8 cellular contexts compared by ENCODE assay signal in genomic region chr12:49707812-49708147, GRCh38. TPM values are rescaled to one million over a fixed set of nuclear protein-coding genes. Genes with fewer than 3 reads are reported as not detected.
DNase-seq lines count a peak whose midpoint lies in the region; ATAC-seq, FAIRE-seq and TF ChIP-seq lines count a peak whose summit lies in the region.

No MANE protein-coding gene starts in this region.

- H4K5ac ChIP-seq in H1 (ENCODE audit: insufficient read length, low read depth, low read length) = no peak overlapping the region

- H3K14ac ChIP-seq in H1 (ENCODE audit: insufficient read length) = no peak overlapping the region

- peak overlapping the region; percentile 78; the same call in 1 of the 2 replicates for H2AFZ ChIP-seq in H1 (ENCODE audit: low read length)

- WGBS in H1 (ENCODE audit: extremely low coverage in 1 of 2, insufficient coverage in 1 of 2, insufficient read length in 1 of 2, insufficient replicate concordance in 2 of 2, low coverage in 1 of 2, low lambda C conversion rate in 2 of 2, missing lambda C conversion rate in 1 of 2), 2 experiments = 64% methylated on average over 11 of the region's 11 CpGs; no CpG with 5 or more reads in 1 of the 2 experiments

- POLR2A ChIA-PET in activated CD4-positive, alpha-beta T cell treated with anti-CD3 and anti-CD28 coated beads, Interleukin-2, amount 10 ng/mL, durations not matched to agents 7 days and 5 days (lab: Charles Lee) = no interaction called here
- POLR2A ChIA-PET in RWPE1 (lab: Yijun Ruan, JAX; ENCODE audit: low non-redundant PET) = no interaction called here
- POLR2A ChIA-PET in H1 (lab: Charles Lee; ENCODE audit: partially characterized antibody) = interaction anchor here (0.7 to 6.2 kb wide), 8 partner anchors 11 to 70 kb away, joined by 3 to 34 read pairs (median 5); partner anchors contain the start of gene TMBIM6

- no peak overlapping the region for H2BK20ac ChIP-seq in H1 (ENCODE audit: low read length)

- TF ChIP-seq EP300 in H1 (IDR thresholded peaks at IDR 0.05; ENCODE audit: borderline replicate concordance in 1 of 2, low read depth in 2 of 2, low read length in 2 of 2) = no peak

- no peak for TF ChIP-seq POLR2A in H1 (IDR thresholded peaks at IDR 0.05; ENCODE audit: control extremely low read depth in 1 of 2, low read depth in 2 of 2, low read length in 2 of 2)

- H3K27ac ChIP-seq in RWPE1 (no peak overlapping the region), H1 (ENCODE audit: low read depth, low read length) (no peak overlapping the region)

- no peak overlapping the region for H2BK120ac ChIP-seq in H1 (replicated peaks; ENCODE audit: low read depth, low read length)

- no peaks in the 10 kb centered on the region for H3K9me3 ChIP-seq in H1 (ENCODE audit: insufficient read depth in 2 of 2, low read depth in 1 of 2, low read length in 1 of 2)
- H3K9me3 ChIP-seq in skeletal muscle satellite cell (replicated peaks; ENCODE audit: low read length) = no peaks in the 10 kb centered on the region

- H3K4me1 ChIP-seq in H1 (replicated peaks in 1 of 4; ENCODE audit: control insufficient read depth in 3 of 4, insufficient read depth in 4 of 4, low read length in 3 of 4) = peaks cover 3 to 23% (median 8%) of the 10 kb centered on the region in 4 experiments
- H3K4me1 ChIP-seq in skeletal muscle satellite cell (ENCODE audit: control insufficient read depth, insufficient read depth, low read length) = peaks cover 35% of the 10 kb centered on the region

- no peak for TF ChIP-seq RAD21 in H1 (IDR thresholded peaks at IDR 0.05 in 1 of 2, conservative IDR thresholded peaks at IDR 0.05 in 1 of 2; ENCODE audit: low read depth in 2 of 2, low read length in 2 of 2)

- H3K18ac ChIP-seq in H1 (ENCODE audit: extremely low read depth, low read length) = no peak overlapping the region

- peaks cover 9 to 39% of the 10 kb centered on the region in 2 experiments for H3K79me2 ChIP-seq in H1 (ENCODE audit: control insufficient read depth in 1 of 2, insufficient read depth in 2 of 2, low read length in 2 of 2)

- peaks cover 39% of the 10 kb centered on the region for H3K4me1 Mint-ChIP-seq in activated CD4-positive, alpha-beta T cell treated with anti-CD3 and anti-CD28 coated beads, Interleukin-2, amount 10 ng/mL, durations not matched to agents 7 days and 5 days

- H3K4me3 Mint-ChIP-seq in activated CD4-positive, alpha-beta T cell treated with anti-CD3 and anti-CD28 coated beads, Interleukin-2, amount 10 ng/mL, durations not matched to agents 7 days and 5 days = peak overlapping the region; percentile 65

- 0 out of 2 replicates have a peak overlapping the region, but pooled peaks have one; percentile 46 for H2BK15ac ChIP-seq in H1 (ENCODE audit: low read length)

- peaks cover 1 to 9% (median 6%) of the 10 kb centered on the region in 4 experiments for H3K27me3 ChIP-seq in H1 (replicated peaks in 1 of 4; ENCODE audit: control insufficient read depth in 3 of 4, extremely low read depth in 1 of 4, insufficient read depth in 3 of 4, low read length in 3 of 4)
- H3K27me3 ChIP-seq in skeletal muscle satellite cell (ENCODE audit: control insufficient read depth, insufficient read depth, low read length) = peaks cover 26% of the 10 kb centered on the region

- peaks cover 10% of the 10 kb centered on the region for H3K23me2 ChIP-seq in H1 (ENCODE audit: low read depth, low read length)

- H3K9me3 Mint-ChIP-seq in activated CD4-positive, alpha-beta T cell treated with anti-CD3 and anti-CD28 coated beads, Interleukin-2, amount 10 ng/mL, durations not matched to agents 7 days and 5 days = no peaks in the 10 kb centered on the region

- CTCF ChIA-PET in activated CD4-positive, alpha-beta T cell treated with anti-CD3 and anti-CD28 coated beads, Interleukin-2, amount 10 ng/mL, durations not matched to agents 7 days and 5 days (lab: Charles Lee) = interaction anchor here (0.7 to 6.5 kb wide), 13 partner anchors 8 to 79 kb away, joined by 3 to 57 read pairs (median 5); no protein-coding TSS in a partner anchor
- CTCF ChIA-PET in RWPE1 (lab: Yijun Ruan, JAX) = interaction anchor here (0.6 to 2.0 kb wide), 8 partner anchors 17 to 573 kb away, joined by 3 to 13 read pairs (median 4); no protein-coding TSS in a partner anchor
- CTCF ChIA-PET in H1 (lab: Charles Lee; ENCODE audit: partially characterized antibody) = interaction anchor here (0.6 to 10.3 kb wide), 21 partner anchors 9 to 205 kb away, joined by 3 to 222 read pairs (median 5); no protein-coding TSS in a partner anchor

- peaks cover 28% of the 10 kb centered on the region for H3K27me3 Mint-ChIP-seq in activated CD4-positive, alpha-beta T cell treated with anti-CD3 and anti-CD28 coated beads, Interleukin-2, amount 10 ng/mL, durations not matched to agents 7 days and 5 days

- no peak for DNase-seq in activated CD4-positive, alpha-beta T cell treated with anti-CD3 and anti-CD28 coated beads, Interleukin-2, amount 10 ng/mL, durations not matched to agents 7 days and 5 days
- no peak for DNase-seq in activated CD4-positive, alpha-beta T cell treated with anti-CD3 and anti-CD28 coated beads, Interleukin-2, amount 50 U/mL, for 48 hours
- DNase-seq in RWPE1 (ENCODE audit: low spot score) (no peak), H1 (ENCODE audit: low read depth in 1 of 2, low spot score in 2 of 2) (no peak)
- no peak for DNase-seq in activated CD4-positive, alpha-beta T cell treated with anti-CD3 and anti-CD28 coated beads for 48 hours

- no peaks in the 10 kb centered on the region; the same call in 1 of the 2 replicates for H3K79me1 ChIP-seq in H1 (ENCODE audit: low read depth, low read length)

- H3K36me3 Mint-ChIP-seq in activated CD4-positive, alpha-beta T cell treated with anti-CD3 and anti-CD28 coated beads, Interleukin-2, amount 10 ng/mL, durations not matched to agents 7 days and 5 days (ENCODE audit: low read depth) = peaks cover 4% of the 10 kb centered on the region

- H4K8ac ChIP-seq in H1 (ENCODE audit: extremely low read depth, insufficient read depth, low read length) = no peak overlapping the region

- peak overlapping the region; percentile 65; the same call in 1 of the 2 replicates for H2BK12ac ChIP-seq in H1 (ENCODE audit: low read depth, low read length)

- no peak for FAIRE-seq in H1 (lab: Jason Lieb, UNC)

- H3K4ac ChIP-seq in H1 (replicated peaks; ENCODE audit: insufficient read length, low read depth, low read length) = no peak overlapping the region

- ATAC-seq in GM19351 (IDR thresholded peaks at IDR 0.05; ENCODE audit: unreplicated experiment) = no peak
- ATAC-seq in HG03280 (IDR thresholded peaks at IDR 0.05; ENCODE audit: unreplicated experiment) = no peak

- H3K9ac ChIP-seq in H1 (replicated peaks in 1 of 4; ENCODE audit: extremely low read depth in 1 of 4, low read depth in 3 of 4, low read length in 3 of 4) = no peak overlapping the region
- no peak overlapping the region for H3K9ac ChIP-seq in skeletal muscle satellite cell (ENCODE audit: low read depth, low read length)

- TF ChIP-seq CTCF in RWPE1 (conservative IDR thresholded peaks at IDR 0.05; ENCODE audit: low read depth) (peak; percentile 57), H1 (IDR thresholded peaks at IDR 0.05; ENCODE audit: control extremely low read depth in 1 of 3, insufficient read depth in 1 of 3, low read depth in 1 of 3, low read length in 3 of 3) (no peak)

- H4K91ac ChIP-seq in H1 (replicated peaks; ENCODE audit: insufficient read length, low read length) = no peak overlapping the region

- H3K4me3 ChIP-seq in H1 (ENCODE audit: extremely low read depth in 1 of 4, insufficient read depth in 2 of 4, low read depth in 3 of 4, low read length in 4 of 4) (peak overlapping the region in 1 of 4 experiments; percentile 77; a peak in 2 of 8 replicates), skeletal muscle satellite cell (ENCODE audit: low read length) (no peak overlapping the region)

- peaks cover 3 to 10% of the 10 kb centered on the region in 2 experiments for H4K20me1 ChIP-seq in H1 (replicated peaks in 1 of 2; ENCODE audit: control insufficient read depth in 1 of 2, insufficient read depth in 2 of 2, low read length in 2 of 2)

- H2BK5ac ChIP-seq in H1 (ENCODE audit: low read depth, low read length) = no peak overlapping the region

- no peak overlapping the region for H2AK5ac ChIP-seq in H1 (ENCODE audit: low read depth, low read length)

- H3K36me3 ChIP-seq in H1 (ENCODE audit: control insufficient read depth in 2 of 4, insufficient read depth in 4 of 4, low read length in 3 of 4) (no peaks in the 10 kb centered on the region), skeletal muscle satellite cell (ENCODE audit: insufficient read depth, low read length) (no peaks in the 10 kb centered on the region)

- no peak overlapping the region for H3K56ac ChIP-seq in H1 (replicated peaks; ENCODE audit: insufficient read length, low read depth, low read length)

- H3K23ac ChIP-seq in H1 (ENCODE audit: insufficient read length) = no peak overlapping the region

- peak overlapping the region; percentile 63 for H3K27ac Mint-ChIP-seq in activated CD4-positive, alpha-beta T cell treated with anti-CD3 and anti-CD28 coated beads, Interleukin-2, amount 10 ng/mL, durations not matched to agents 7 days and 5 days

- H3K4me2 ChIP-seq in H1 (ENCODE audit: insufficient read depth in 1 of 2, low read depth in 2 of 2, low read length in 2 of 2) = peak overlapping the region in 1 of 2 experiments; percentile 8; a peak in 1 of 4 replicates
- H3K4me2 ChIP-seq in skeletal muscle satellite cell (ENCODE audit: low read length) = peak overlapping the region; percentile 47

RNA-seq across cellular contexts. Expression of gene FMNL3, which starts 0.6 kb away (rescaled TPM):
- total RNA-seq in activated CD4-positive, alpha-beta T cell treated with anti-CD3 and anti-CD28 coated beads, Interleukin-2, amount 10 ng/mL, durations not matched to agents 7 days and 5 days = 10 to 100 TPM; 37.4 to 38.2 TPM
- total RNA-seq in H1 (2021; fragmentation: NEBNext Ultra II Directional; extraction: Animal tissue kit (Norgen Biotek cat#: 25700)) = 27.6 and 29.0 TPM in 2 replicates
- 8.6 and 11.4 TPM in 2 replicates for polyA plus RNA-seq in H1 (2011; rRNA removed)
- 10.6 TPM for polyA plus RNA-seq in H1 (2011; cell fraction: cytosol; rRNA removed)
- polyA plus RNA-seq in H1 (2011; cell fraction: nucleus; rRNA removed) = 32.8 TPM
- 12.5 to 15.2 TPM (median 14.4 TPM) in 4 replicates for polyA plus RNA-seq in H1 (2012, experiment 1 of 2)
- polyA plus RNA-seq in H1 (2012, experiment 2 of 2) = 9.2 TPM
- 9.3 TPM for polyA plus RNA-seq in H1 (2013, experiment 1 of 2)
- polyA plus RNA-seq in H1 (2013, experiment 2 of 2) = 9.3 TPM
- polyA minus RNA-seq in H1 (2011; rRNA and poly(A)+ RNA removed) = 27.3 and 32.4 TPM in 2 replicates
- 17.9 TPM for polyA minus RNA-seq in H1 (2011; cell fraction: cytosol; rRNA and poly(A)+ RNA removed)
- polyA minus RNA-seq in H1 (2011; cell fraction: nucleus; rRNA and poly(A)+ RNA removed) = 23.5 TPM
- total RNA-seq in skeletal muscle satellite cell (2012; rRNA removed) = 33.5 and 34.5 TPM in 2 replicates

RNA-seq across cellular contexts. Expression of gene TMBIM6, which starts 33.6 kb away (rescaled TPM):
- 100 to 1,000 TPM; 426 to 442 TPM for total RNA-seq in activated CD4-positive, alpha-beta T cell treated with anti-CD3 and anti-CD28 coated beads, Interleukin-2, amount 10 ng/mL, durations not matched to agents 7 days and 5 days
- 413 and 423 TPM in 2 replicates for total RNA-seq in H1 (2021; fragmentation: NEBNext Ultra II Directional; extraction: Animal tissue kit (Norgen Biotek cat#: 25700))
- polyA plus RNA-seq in H1 (2011; rRNA removed) = 417 and 556 TPM in 2 replicates
- polyA plus RNA-seq in H1 (2011; cell fraction: cytosol; rRNA removed) = 336 TPM
- 245 TPM for polyA plus RNA-seq in H1 (2011; cell fraction: nucleus; rRNA removed)
- polyA plus RNA-seq in H1 (2012, experiment 1 of 2) = 316 to 392 TPM (median 338 TPM) in 4 replicates
- polyA plus RNA-seq in H1 (2012, experiment 2 of 2) = 298 TPM
- polyA plus RNA-seq in H1 (2013, experiment 1 of 2) = 745 TPM
- polyA plus RNA-seq in H1 (2013, experiment 2 of 2) = 748 TPM
- polyA minus RNA-seq in H1 (2011; rRNA and poly(A)+ RNA removed) = 292 and 323 TPM in 2 replicates
- 136 TPM for polyA minus RNA-seq in H1 (2011; cell fraction: cytosol; rRNA and poly(A)+ RNA removed)
- polyA minus RNA-seq in H1 (2011; cell fraction: nucleus; rRNA and poly(A)+ RNA removed) = 134 TPM
- 295 and 312 TPM in 2 replicates for total RNA-seq in skeletal muscle satellite cell (2012; rRNA removed)
